ENCODE assay signal across 17 cellular contexts in the genomic region with DNA sequence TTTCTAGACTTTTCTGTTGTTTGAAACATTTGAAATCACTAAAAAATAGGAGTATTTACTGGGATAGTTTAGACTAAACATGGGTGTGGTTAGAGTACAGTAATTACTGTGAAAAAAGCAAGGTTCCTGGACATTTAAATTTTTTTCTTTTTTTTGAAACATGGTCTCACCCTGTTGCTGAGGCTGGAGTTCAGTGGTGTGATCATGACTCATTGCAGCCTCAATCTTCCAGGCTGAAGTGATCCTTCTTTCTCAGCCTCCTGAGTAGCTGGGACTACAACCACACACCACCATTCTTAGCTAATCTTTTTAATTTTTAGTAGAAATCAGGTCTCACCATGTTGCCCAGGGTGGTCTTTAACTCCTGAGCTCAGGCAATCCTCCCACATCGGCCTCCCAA. TPM values are rescaled to one million over a fixed set of nuclear protein-coding genes. Genes with fewer than 3 reads are reported as not detected.
A peak's percentile ranks its signal among the peaks of the same experiment; 100 is the strongest.
DNase-seq lines count a peak whose midpoint lies in the region; ATAC-seq and TF ChIP-seq lines count a peak whose summit lies in the region.
"Had no signal": no experiment of that assay in that cellular context is flagged by ENCODE, and none has a peak within 500 bp of the region (broad histone marks: within the 10 kb centered on the region; RNA-seq: fewer than 3 reads in every experiment).

No MANE protein-coding gene starts in this region.

- DNase-seq in LHCN-M2 (ENCODE audit: low read depth) (peak; percentile 40), fibroblast of the conjunctiva (ENCODE audit: low read depth) (peak; percentile 8), suprapubic skin (ENCODE audit: low spot score in 2 of 2) (no peak), T-helper 9 cell (no peak), SJCRH30 (no peak)
- DNase-seq: activated CD4-positive, alpha-beta T cell treated with anti-CD3 and anti-CD28 coated beads, Interleukin-2, amount 50 U/mL, for 1 hour; activated T-cell treated with anti-CD3 and anti-CD28 coated beads, Interleukin-2, amount 50 U/mL, for 48 hours; CD4-positive, CD25-positive, alpha-beta regulatory T cell; cortex of kidney; stimulated activated CD8-positive, alpha-beta memory T cell treated with anti-CD3 and anti-CD28 coated beads, Interleukin-4, amount 100 ng/mL, for 48 hours had no signal

- WGBS in suprapubic skin: 100% methylated on average over 1 of the region's 1 CpG

- no peak for TF ChIP-seq POLR2A in suprapubic skin (IDR thresholded peaks at IDR 0.05)

- TF ChIP-seq EP300 in suprapubic skin (IDR thresholded peaks at IDR 0.05): no peak

- H3K27me3 ChIP-seq in suprapubic skin (no peaks in the 10 kb centered on the region), SJCRH30 (no peaks in the 10 kb centered on the region)
- H3K27me3 ChIP-seq: tibial artery had no signal

- no peak for ATAC-seq in GM21360 (IDR thresholded peaks at IDR 0.05; ENCODE audit: unreplicated experiment)

- H3K4me3 ChIP-seq in suprapubic skin: no peak overlapping the region
- no peak overlapping the region for H3K4me3 ChIP-seq in SJCRH30
- H3K4me3 ChIP-seq: tibial artery had no signal

- peaks cover 29% of the 10 kb centered on the region for H3K36me3 ChIP-seq in suprapubic skin
- H3K36me3 ChIP-seq in SJCRH30: 0 out of 2 replicates have a peak, but pooled peaks cover 2% of the 10 kb centered on the region

- TF ChIP-seq CTCF in suprapubic skin (IDR thresholded peaks at IDR 0.05): no peak

- H3K9me3 ChIP-seq in suprapubic skin (no peaks in the 10 kb centered on the region), SJCRH30 (replicated peaks) (no peaks in the 10 kb centered on the region)
- H3K9me3 ChIP-seq: tibial artery had no signal

- H3K4me1 ChIP-seq in suprapubic skin: no peaks in the 10 kb centered on the region
- H3K4me1 ChIP-seq in SJCRH30: no peaks in the 10 kb centered on the region
- H3K4me1 ChIP-seq: tibial artery had no signal

- H3K27ac ChIP-seq in angular gyrus (ENCODE audit: low read depth, low read length): peak overlapping the region; percentile 3
- H3K27ac ChIP-seq in suprapubic skin: peak overlapping the region; percentile 15
- no peak overlapping the region for H3K27ac ChIP-seq in SJCRH30
- H3K27ac ChIP-seq: tibial artery had no signal

RNA-seq across cellular contexts. Expression of a gene that starts 20.4 kb away (rescaled TPM):
- total RNA-seq in LHCN-M2 (2014; rRNA removed) (0.38 and 0.46 TPM in 2 replicates), suprapubic skin (1 to 10 TPM in 2 of 4 donors, under 1 TPM in 2; 0.70 to 1.5 (median 0.99) TPM)
- 0.06 TPM for polyA plus RNA-seq in LHCN-M2 (2012)
- total RNA-seq in SJCRH30 (2014; rRNA removed; shearing (Covaris generic)): 0.05 TPM in 1 of 2 replicates, not detected in the other
- total RNA-seq: pulmonary artery endothelial cell had no signal

RNA-seq across cellular contexts. Expression of a gene that starts 35.4 kb away (rescaled TPM):
- total RNA-seq in LHCN-M2 (2014; rRNA removed) (89.3 and 127 TPM in 2 replicates), suprapubic skin (10 to 100 TPM; 34.8 to 60.2 (median 45.8) TPM)
- polyA plus RNA-seq in LHCN-M2 (2012): 143 TPM
- 43.6 and 45.9 TPM in 2 replicates for total RNA-seq in SJCRH30 (2014; rRNA removed; shearing (Covaris generic))

RNA-seq across cellular contexts. Expression of a gene that starts 57.7 kb away (rescaled TPM):
- total RNA-seq in LHCN-M2 (2014; rRNA removed): not detected in 2 replicates
- polyA plus RNA-seq in LHCN-M2 (2012): not detected
- total RNA-seq in suprapubic skin: not detected
- not detected in 2 replicates for total RNA-seq in SJCRH30 (2014; rRNA removed; shearing (Covaris generic))
- total RNA-seq: CD4-positive, CD25-positive, alpha-beta regulatory T cell; G401; kidney epithelial cell; mononuclear cell; pulmonary artery endothelial cell had no signal
- polyA plus RNA-seq: CD4-positive, CD25-positive, alpha-beta regulatory T cell had no signal

Comparison
In these comparisons a context has a peak if more than half of its experiments do, and no peak if none do; other contexts are left out.
1. DNase-seq: peak in LHCN-M2 (single experiment) and fibroblast of the conjunctiva (single experiment); none in suprapubic skin (0 of 2), T-helper 9 cell (single experiment) and SJCRH30 (0 of 2).